10 cellular contexts compared by ENCODE assay signal in the genomic region with DNA sequence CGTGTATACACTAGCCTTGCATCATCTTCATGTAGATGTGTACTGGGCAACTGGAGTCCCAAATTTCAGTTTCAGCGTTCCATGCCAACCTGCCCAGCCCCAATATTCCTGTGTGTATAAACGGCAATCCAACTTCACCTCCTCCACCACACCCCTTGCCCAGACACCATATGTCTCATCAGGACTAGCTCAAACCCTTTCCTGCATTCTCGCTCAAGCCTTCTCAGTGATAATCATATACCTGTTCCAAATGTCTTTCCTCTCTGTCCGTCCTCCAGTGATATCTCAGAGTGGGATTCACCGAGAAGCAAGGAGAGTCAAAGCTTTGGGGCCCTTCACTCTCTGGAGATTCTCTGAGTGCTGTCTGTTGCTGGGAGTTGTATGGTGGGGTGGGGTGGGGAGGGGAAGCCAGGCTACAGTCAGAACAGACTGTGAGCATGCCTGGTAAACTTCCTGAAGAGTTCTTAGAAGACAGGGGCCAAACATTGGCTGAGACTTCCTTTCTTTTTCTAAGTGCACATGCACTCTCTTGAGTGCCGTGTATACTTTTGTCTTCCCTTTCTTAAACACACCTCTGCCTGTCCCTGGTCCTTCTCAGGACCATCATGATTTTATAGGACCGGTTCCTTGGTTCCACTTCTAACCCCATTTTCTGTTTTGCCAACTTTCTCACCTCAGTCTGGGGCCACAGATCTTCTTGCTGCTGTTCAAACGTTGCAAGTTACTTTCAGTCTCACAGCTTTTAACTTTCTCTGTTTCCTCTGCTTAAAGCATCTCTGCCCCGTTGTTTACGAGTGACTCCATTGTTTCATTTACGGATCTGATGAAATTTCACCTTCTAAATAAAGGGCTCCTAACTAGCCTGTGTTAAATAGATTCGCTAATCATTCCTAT. TPM values are rescaled to one million over a fixed set of nuclear protein-coding genes. Genes with fewer than 3 reads are reported as not detected.
DNase-seq lines count a peak whose midpoint lies in the region; ATAC-seq and TF ChIP-seq lines count a peak whose summit lies in the region.
"Not testable (repeated sequence)": the region's sequence is repeated elsewhere in the genome, so short reads cannot be mapped to it uniquely, and the experiment has no call there.
"Had no signal": no experiment of that assay in that cellular context is flagged by ENCODE, and none has a peak within 500 bp of the region (broad histone marks: within the 10 kb centered on the region; RNA-seq: fewer than 3 reads in every experiment).

No MANE protein-coding gene starts in this region.

- H3K36me3 Mint-ChIP-seq in activated CD8-positive, alpha-beta T cell treated with anti-CD3 and anti-CD28 coated beads for 36 hours (ENCODE audit: low read depth); effector memory CD8-positive, alpha-beta T cell (ENCODE audit: insufficient read depth): not testable (repeated sequence)

- peak overlapping the region; percentile 74 for H3K4me3 Mint-ChIP-seq in activated CD8-positive, alpha-beta T cell treated with anti-CD3 and anti-CD28 coated beads for 36 hours
- peak overlapping the region; percentile 24 to 70 for H3K4me3 Mint-ChIP-seq in effector memory CD8-positive, alpha-beta T cell

- peak overlapping the region; percentile 89 for H3K27ac Mint-ChIP-seq in activated CD8-positive, alpha-beta T cell treated with anti-CD3 and anti-CD28 coated beads for 36 hours
- peak overlapping the region; percentile 22 to 30 for H3K27ac Mint-ChIP-seq in effector memory CD8-positive, alpha-beta T cell

- CTCF ChIA-PET in activated CD8-positive, alpha-beta T cell treated with anti-CD3 and anti-CD28 coated beads for 36 hours (lab: Charles Lee): not testable (repeated sequence)

- H3K36me3 ChIP-seq in KOPT-K1 (ENCODE audit: insufficient read depth, low read length): not testable (repeated sequence)

- H3K27ac ChIP-seq in KOPT-K1 (ENCODE audit: low read depth, low read length, poor library complexity, severe bottlenecking): peak overlapping the region; percentile 77

- DNase-seq in activated CD8-positive, alpha-beta T cell treated with anti-CD3 and anti-CD28 coated beads for 36 hours: peak; percentile 33
- not testable (repeated sequence) for DNase-seq in effector memory CD8-positive, alpha-beta T cell

- ATAC-seq in GM18511 (IDR thresholded peaks at IDR 0.05; ENCODE audit: unreplicated experiment) (peak; percentile 91), GM19455 (IDR thresholded peaks at IDR 0.05; ENCODE audit: unreplicated experiment) (peak; percentile 65), HG02642 (IDR thresholded peaks at IDR 0.05; ENCODE audit: poor library complexity, unreplicated experiment) (peak; percentile 90), HG03135 (IDR thresholded peaks at IDR 0.05; ENCODE audit: unreplicated experiment) (peak; percentile 94)
- ATAC-seq in activated CD8-positive, alpha-beta T cell treated with anti-CD3 and anti-CD28 coated beads for 36 hours: peak; percentile 87
- ATAC-seq in effector memory CD8-positive, alpha-beta T cell (replicated peaks): peak; percentile 64

- intact Hi-C loops in activated CD8-positive, alpha-beta T cell treated with anti-CD3 and anti-CD28 coated beads for 36 hours (cut with micrococcal nuclease): not testable (repeated sequence)

- H3K27me3 Mint-ChIP-seq in activated CD8-positive, alpha-beta T cell treated with anti-CD3 and anti-CD28 coated beads for 36 hours; effector memory CD8-positive, alpha-beta T cell: not testable (repeated sequence)

- POLR2A ChIA-PET in activated CD8-positive, alpha-beta T cell treated with anti-CD3 and anti-CD28 coated beads for 36 hours (lab: Charles Lee): not testable (repeated sequence)

- not testable (repeated sequence) for H3K9me3 ChIP-seq in KOPT-K1 (ENCODE audit: insufficient read depth, low read length, poor library complexity, severe bottlenecking)

- not testable (repeated sequence) for H3K4me1 Mint-ChIP-seq in activated CD8-positive, alpha-beta T cell treated with anti-CD3 and anti-CD28 coated beads for 36 hours (ENCODE audit: low read depth); effector memory CD8-positive, alpha-beta T cell (ENCODE audit: low read depth in 2 of 2)

- not testable (repeated sequence) for H3K9me3 Mint-ChIP-seq in activated CD8-positive, alpha-beta T cell treated with anti-CD3 and anti-CD28 coated beads for 36 hours; effector memory CD8-positive, alpha-beta T cell

- TF ChIP-seq CTCF in activated CD8-positive, alpha-beta T cell treated with anti-CD3 and anti-CD28 coated beads for 36 hours (IDR thresholded peaks at IDR 0.05): not testable (repeated sequence)

RNA-seq across cellular contexts. Expression of a gene that starts 6.5 kb away (rescaled TPM):
- not detected for total RNA-seq in activated CD8-positive, alpha-beta T cell treated with anti-CD3 and anti-CD28 coated beads for 36 hours
- total RNA-seq: HT-29, smooth muscle cell had no signal

RNA-seq across cellular contexts. Expression of a gene that starts 8.8 kb away (rescaled TPM):
- total RNA-seq in activated CD8-positive, alpha-beta T cell treated with anti-CD3 and anti-CD28 coated beads for 36 hours: not detected
- total RNA-seq: HT-29, kidney, smooth muscle cell had no signal

RNA-seq across cellular contexts. Expression of a gene that starts 25.9 kb away (rescaled TPM):
- not detected for total RNA-seq in activated CD8-positive, alpha-beta T cell treated with anti-CD3 and anti-CD28 coated beads for 36 hours
- total RNA-seq: HT-29, smooth muscle cell had no signal

RNA-seq across cellular contexts. Expression of a gene that starts 36.5 kb away (rescaled TPM):
- not detected for total RNA-seq in activated CD8-positive, alpha-beta T cell treated with anti-CD3 and anti-CD28 coated beads for 36 hours
- total RNA-seq: HT-29, smooth muscle cell had no signal
